25 cellular contexts compared by ENCODE assay signal in the genomic region with DNA sequence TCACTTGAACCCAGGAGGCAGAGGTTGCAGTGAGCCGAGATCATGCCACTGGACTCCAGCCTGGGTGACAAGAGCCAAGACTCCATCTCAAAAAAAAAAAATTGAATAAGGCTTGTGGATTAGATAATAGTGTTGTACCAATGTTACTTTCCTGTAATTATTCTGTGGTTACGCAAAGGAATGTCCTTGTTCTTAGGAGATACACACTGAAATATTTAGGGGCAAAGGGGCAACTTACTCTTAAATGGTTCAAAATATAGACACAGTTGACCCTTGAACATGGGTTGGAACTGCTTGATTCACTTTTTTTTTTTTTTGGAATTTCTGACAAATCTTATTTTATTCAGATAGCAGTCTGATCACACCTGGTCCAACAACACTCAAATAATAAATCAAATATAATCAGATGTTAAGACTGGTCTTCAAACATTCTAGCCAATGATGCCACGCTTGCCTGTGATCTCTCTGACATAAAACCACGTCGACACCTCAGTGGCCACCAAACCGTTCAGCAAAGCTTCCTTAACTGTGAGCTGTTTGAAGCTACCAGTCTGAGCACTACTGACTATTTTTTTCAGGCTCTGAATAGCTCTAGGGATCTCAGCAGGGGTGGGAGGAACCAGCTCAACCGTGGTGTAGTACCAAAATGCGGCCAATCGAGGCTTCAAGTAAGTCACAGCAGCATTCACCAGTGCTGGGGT. TPM values are rescaled to one million over a fixed set of nuclear protein-coding genes. Genes with fewer than 3 reads are reported as not detected.
A peak's percentile ranks its signal among the peaks of the same experiment; 100 is the strongest.
DNase-seq lines count a peak whose midpoint lies in the region; ATAC-seq and TF ChIP-seq lines count a peak whose summit lies in the region.
"Had no signal": no experiment of that assay in that cellular context is flagged by ENCODE, and none has a peak within 500 bp of the region (broad histone marks: within the 10 kb centered on the region; RNA-seq: fewer than 3 reads in every experiment).

No MANE protein-coding gene starts in this region.

- DNase-seq in left ventricle myocardium inferior (no peak), heart left ventricle (no peak), RWPE1 (ENCODE audit: low spot score) (no peak), esophagus muscularis mucosa (ENCODE audit: extremely low spot score) (no peak), thyroid gland (peak; percentile 63 to 65), adrenal gland (no peak), NCI-H748 (lab: John Stamatoyannopoulos, UW; ENCODE audit: unreplicated experiment) (no peak)
- DNase-seq: activated CD4-positive, alpha-beta T cell treated with anti-CD3 and anti-CD28 coated beads, Interleukin-2, amount 50 U/mL, for 1 hour; activated T-cell treated with anti-CD3 and anti-CD28 coated beads for 4 hours; aorta; CD4-positive, CD25-positive, alpha-beta regulatory T cell; DMS153; H9; left lung; NCI-H1048; NCI-H1930; NCI-H226; PC-9; SJCRH30; stimulated activated CD4-positive, alpha-beta T cell treated with anti-CD3 and anti-CD28 coated beads, Interleukin-4, amount 100 ng/mL, for 1 hour; upper lobe of right lung had no signal

- intact Hi-C loops in left ventricle myocardium inferior (cut with micrococcal nuclease) (no loop called here), heart left ventricle (cut with DNase I) (no loop called here), esophagus muscularis mucosa (cut with DNase I) (no loop called here), thyroid gland (cut with DNase I) (no loop called here), adrenal gland (cut with DNase I) (no loop called here)

- ATAC-seq in heart left ventricle, result no peak
- ATAC-seq in GM18861 (IDR thresholded peaks at IDR 0.05; ENCODE audit: unreplicated experiment), result no peak
- ATAC-seq: A549, left lung, upper lobe of right lung had no signal

- H3K4me3 ChIP-seq in left ventricle myocardium inferior (no peak overlapping the region), heart left ventricle (no peak overlapping the region), esophagus muscularis mucosa (no peak overlapping the region), thyroid gland (replicated peaks in 1 of 3) (no peak overlapping the region), adrenal gland (no peak overlapping the region)
- H3K4me3 ChIP-seq: A549, left lung, PC-9, SJCRH30, upper lobe of right lung had no signal

- TF ChIP-seq EP300 in esophagus muscularis mucosa (IDR thresholded peaks at IDR 0.05), result no peak

- H3K27me3 ChIP-seq in left ventricle myocardium inferior (ENCODE audit: low read depth) (no peaks in the 10 kb centered on the region), heart left ventricle (no peaks in the 10 kb centered on the region), esophagus muscularis mucosa (no peaks in the 10 kb centered on the region), thyroid gland (no peaks in the 10 kb centered on the region), adrenal gland (no peaks in the 10 kb centered on the region)
- H3K27me3 ChIP-seq: left lung, SJCRH30, upper lobe of right lung had no signal

- TF ChIP-seq POLR2A in heart left ventricle (IDR thresholded peaks at IDR 0.05), result no peak
- TF ChIP-seq POLR2A in esophagus muscularis mucosa (IDR thresholded peaks at IDR 0.05; ENCODE audit: low read depth), result no peak
- no peak for TF ChIP-seq POLR2A in thyroid gland (IDR thresholded peaks at IDR 0.05)
- TF ChIP-seq POLR2A in adrenal gland (IDR thresholded peaks at IDR 0.05), result no peak

- TF ChIP-seq CTCF in left ventricle myocardium inferior (IDR thresholded peaks at IDR 0.05; ENCODE audit: borderline replicate concordance), result no peak
- TF ChIP-seq CTCF in heart left ventricle (IDR thresholded peaks at IDR 0.05), result no peak
- no peak for TF ChIP-seq CTCF in RWPE1 (conservative IDR thresholded peaks at IDR 0.05; ENCODE audit: low read depth)
- no peak for TF ChIP-seq CTCF in esophagus muscularis mucosa (IDR thresholded peaks at IDR 0.05)
- no peak for TF ChIP-seq CTCF in thyroid gland (IDR thresholded peaks at IDR 0.05)
- TF ChIP-seq CTCF in adrenal gland (IDR thresholded peaks at IDR 0.05), result no peak

- no peaks in the 10 kb centered on the region for H3K9me3 ChIP-seq in left ventricle myocardium inferior (replicated peaks)
- no peaks in the 10 kb centered on the region for H3K9me3 ChIP-seq in heart left ventricle
- no peaks in the 10 kb centered on the region for H3K9me3 ChIP-seq in esophagus muscularis mucosa
- no peaks in the 10 kb centered on the region for H3K9me3 ChIP-seq in thyroid gland
- H3K9me3 ChIP-seq in adrenal gland (replicated peaks in 1 of 3), result no peaks in the 10 kb centered on the region
- H3K9me3 ChIP-seq: A549, left lung, SJCRH30, upper lobe of right lung had no signal

- CTCF ChIA-PET in RWPE1 (lab: Yijun Ruan, JAX), result no interaction called here

- H3K36me3 ChIP-seq in left ventricle myocardium inferior (peaks cover 20% of the 10 kb centered on the region), heart left ventricle (peaks cover 0 to 25% (median 19%) of the 10 kb centered on the region in 9 donors), esophagus muscularis mucosa (peaks cover 0 to 28% (median 25%) of the 10 kb centered on the region in 4 donors), thyroid gland (peaks cover 0 to 11% of the 10 kb centered on the region in 2 donors), adrenal gland (replicated peaks in 1 of 2) (peaks cover 0 to 21% of the 10 kb centered on the region in 2 donors)

- WGBS in heart left ventricle, 4 donors, result 73 to 78% (median 76%) methylated on average over 9 of the region's 9 CpGs
- 84% methylated on average over 9 of the region's 9 CpGs for WGBS in esophagus muscularis mucosa
- WGBS in thyroid gland, 2 donors, result 41 to 50% methylated on average over 9 of the region's 9 CpGs
- WGBS in adrenal gland, 4 donors, result 83 to 86% (median 85%) methylated on average over 9 of the region's 9 CpGs

- H3K27ac ChIP-seq in left ventricle myocardium inferior (replicated peaks), result peak overlapping the region; percentile 15
- H3K27ac ChIP-seq in heart left ventricle, result peak overlapping the region in 2 of 12 donors; percentile 3 to 4
- peak overlapping the region; percentile 100 for H3K27ac ChIP-seq in RWPE1
- peak overlapping the region in 3 of 4 donors; percentile 16 to 41 (median 39) for H3K27ac ChIP-seq in esophagus muscularis mucosa (replicated peaks in 1 of 4)
- no peak overlapping the region for H3K27ac ChIP-seq in thyroid gland
- H3K27ac ChIP-seq in adrenal gland, result peak overlapping the region in 2 of 5 donors; percentile 35 to 44
- H3K27ac ChIP-seq: A549, KMS-11, left lung, PC-9, SJCRH30, upper lobe of right lung had no signal

- H3K4me1 ChIP-seq in left ventricle myocardium inferior (peaks cover 80% of the 10 kb centered on the region), heart left ventricle (peaks cover 11 to 78% (median 52%) of the 10 kb centered on the region in 12 donors), esophagus muscularis mucosa (peaks cover 69 to 82% (median 71%) of the 10 kb centered on the region in 4 donors), thyroid gland (peaks cover 25 to 37% of the 10 kb centered on the region in 2 donors), adrenal gland (replicated peaks in 1 of 2) (peaks cover 38 to 59% of the 10 kb centered on the region in 2 donors)

- POLR2A ChIA-PET in RWPE1 (lab: Yijun Ruan, JAX; ENCODE audit: low non-redundant PET), result no interaction called here

RNA-seq across cellular contexts. Expression of gene ATP5MGL, which starts 0.7 kb away (rescaled TPM):
- 0.38 TPM for total RNA-seq in left ventricle myocardium inferior
- 1 to 10 TPM in 1 of 9 donors, under 1 TPM in 4, not detected in 4; 0.31 to 1.3 (median 0.53) TPM for total RNA-seq in heart left ventricle
- polyA plus RNA-seq in heart left ventricle, result under 1 TPM in 1 of 2 donors, not detected in 1; 0.61 TPM
- total RNA-seq in esophagus muscularis mucosa, result not detected
- not detected for total RNA-seq in thyroid gland
- total RNA-seq in adrenal gland, result under 1 TPM in 4 of 8 donors, not detected in 4; 0.31 to 0.86 (median 0.57) TPM
- polyA plus RNA-seq in adrenal gland, result not detected
- total RNA-seq: HT-29 had no signal
- polyA plus RNA-seq: A549, aorta had no signal

RNA-seq across cellular contexts. Expression of gene CYB5R3, which starts 9.5 kb away (rescaled TPM):
- total RNA-seq in left ventricle myocardium inferior (298 TPM), heart left ventricle (100 to 1,000 TPM; 223 to 459 (median 305) TPM), esophagus muscularis mucosa (100 to 1,000 TPM; 154 to 287 (median 221) TPM), thyroid gland (100 to 1,000 TPM in 1 of 4 donors, 10 to 100 TPM in 3; 52.6 to 120 (median 75.5) TPM), adrenal gland (100 to 1,000 TPM; 187 to 578 (median 365) TPM)
- polyA plus RNA-seq in heart left ventricle (100 to 1,000 TPM; 135 to 379 TPM), adrenal gland (100 to 1,000 TPM; 101 to 313 (median 201) TPM)

RNA-seq across cellular contexts. Expression of gene POLDIP3, which starts 25.0 kb away (rescaled TPM):
- 35.2 TPM for total RNA-seq in left ventricle myocardium inferior
- total RNA-seq in heart left ventricle, result 10 to 100 TPM; 23.5 to 38.4 (median 29.0) TPM
- 10 to 100 TPM; 13.0 to 42.7 TPM for polyA plus RNA-seq in heart left ventricle
- total RNA-seq in esophagus muscularis mucosa, result 10 to 100 TPM; 30.6 to 47.6 (median 39.6) TPM
- 10 to 100 TPM; 46.1 to 55.4 (median 49.8) TPM for total RNA-seq in thyroid gland
- 10 to 100 TPM; 32.1 to 80.2 (median 54.5) TPM for total RNA-seq in adrenal gland
- polyA plus RNA-seq in adrenal gland, result 10 to 100 TPM; 18.7 to 66.1 (median 24.1) TPM

Comparison
In these comparisons a context has a peak if more than half of its experiments do, and no peak if none do; other contexts are left out.
1. DNase-seq: peak in thyroid gland (2 of 2); none in left ventricle myocardium inferior (single experiment), heart left ventricle (0 of 5), RWPE1 (single experiment), esophagus muscularis mucosa (single experiment), adrenal gland (0 of 7) and NCI-H748 (single experiment).
2. H3K27ac ChIP-seq: peak in left ventricle myocardium inferior (single experiment), RWPE1 (single experiment) and esophagus muscularis mucosa (3 of 4); none in thyroid gland (0 of 3).